19 cellular contexts compared by ENCODE assay signal in genomic region chr12:96431067-96431466, GRCh38.
"Had no signal": no experiment of that assay in that cellular context is flagged by ENCODE, and none has a peak within 500 bp of the region (broad histone marks: within the 10 kb centered on the region; RNA-seq: fewer than 3 reads in every experiment).

No MANE protein-coding gene starts in this region.

- H3K9me3 ChIP-seq: body of pancreas, esophagus muscularis mucosa, thyroid gland, uterus had no signal

- H2AFZ ChIP-seq: parathyroid adenoma had no signal

- H3K27ac ChIP-seq: body of pancreas, esophagus muscularis mucosa, parathyroid adenoma, thyroid gland, uterus, WERI-Rb-1 had no signal

- DNase-seq: activated CD4-positive, alpha-beta T cell treated with anti-CD3 and anti-CD28 coated beads, Interleukin-2, amount 50 U/mL, for 48 hours; activated CD8-positive, alpha-beta memory T cell treated with anti-CD3 and anti-CD28 coated beads, Interleukin-2, amount 10 ng/mL, durations not matched to agents 7 days and 5 days; activated effector memory CD4-positive, alpha-beta T cell treated with anti-CD3 and anti-CD28 coated beads, Interleukin-2, amount 50 U/mL, for 16 hours; activated T-cell treated with anti-CD3 and anti-CD28 coated beads, Interleukin-2, amount 50 U/mL, for 24 hours; amniotic stem cell; body of pancreas; caudate nucleus; glutamatergic neuron; left cardiac atrium; naive B cell; T-helper 1 cell; thyroid gland; uterus; WERI-Rb-1 had no signal

- H3K36me3 ChIP-seq: esophagus muscularis mucosa, thyroid gland, uterus, WERI-Rb-1 had no signal

- H3K27ac Mint-ChIP-seq: activated CD8-positive, alpha-beta memory T cell treated with anti-CD3 and anti-CD28 coated beads, Interleukin-2, amount 10 ng/mL, durations not matched to agents 7 days and 5 days; activated naive CD4-positive, alpha-beta T cell treated with anti-CD3 and anti-CD28 coated beads, Interleukin-2, amount 50 U/mL, for 24 hours; activated T-cell treated with anti-CD3 and anti-CD28 coated beads, Interleukin-2, amount 50 U/mL, for 24 hours; naive B cell; stimulated activated effector memory CD8-positive, alpha-beta T cell treated with anti-CD3 and anti-CD28 coated beads, Interleukin-12 subunit alpha, Interleukin-12 subunit beta, amount 100 ng/mL, for 72 hours had no signal

- H3K4me3 ChIP-seq: body of pancreas, esophagus muscularis mucosa, lung, thyroid gland, uterus had no signal

- H3K9me3 Mint-ChIP-seq: activated T-cell treated with anti-CD3 and anti-CD28 coated beads, Interleukin-2, amount 50 U/mL, for 24 hours; naive B cell had no signal

- H3K4me1 ChIP-seq: body of pancreas, parathyroid adenoma, thyroid gland, uterus had no signal

- H3K27me3 ChIP-seq: body of pancreas, esophagus muscularis mucosa, thyroid gland, uterus had no signal

- H3K36me3 Mint-ChIP-seq: activated naive CD4-positive, alpha-beta T cell treated with anti-CD3 and anti-CD28 coated beads, Interleukin-2, amount 50 U/mL, for 24 hours; naive B cell; stimulated activated effector memory CD8-positive, alpha-beta T cell treated with anti-CD3 and anti-CD28 coated beads, Interleukin-12 subunit alpha, Interleukin-12 subunit beta, amount 100 ng/mL, for 72 hours had no signal

- H3K9ac ChIP-seq: parathyroid adenoma had no signal

- H3K27me3 Mint-ChIP-seq: activated CD8-positive, alpha-beta memory T cell treated with anti-CD3 and anti-CD28 coated beads, Interleukin-2, amount 10 ng/mL, durations not matched to agents 7 days and 5 days; activated naive CD4-positive, alpha-beta T cell treated with anti-CD3 and anti-CD28 coated beads, Interleukin-2, amount 50 U/mL, for 24 hours; activated T-cell treated with anti-CD3 and anti-CD28 coated beads, Interleukin-2, amount 50 U/mL, for 24 hours had no signal

- H3K4me3 Mint-ChIP-seq: activated CD8-positive, alpha-beta memory T cell treated with anti-CD3 and anti-CD28 coated beads, Interleukin-2, amount 10 ng/mL, durations not matched to agents 7 days and 5 days; activated naive CD4-positive, alpha-beta T cell treated with anti-CD3 and anti-CD28 coated beads, Interleukin-2, amount 50 U/mL, for 24 hours; activated T-cell treated with anti-CD3 and anti-CD28 coated beads, Interleukin-2, amount 50 U/mL, for 24 hours; naive B cell; stimulated activated effector memory CD8-positive, alpha-beta T cell treated with anti-CD3 and anti-CD28 coated beads, Interleukin-12 subunit alpha, Interleukin-12 subunit beta, amount 100 ng/mL, for 72 hours had no signal
